16 cellular contexts compared by ENCODE assay signal in genomic region chr1:53631622-53632310, GRCh38.
"Had no signal": no experiment of that assay in that cellular context is flagged by ENCODE, and none has a peak within 500 bp of the region (broad histone marks: within the 10 kb centered on the region; RNA-seq: fewer than 3 reads in every experiment).

No MANE protein-coding gene starts in this region.

- H3K27ac ChIP-seq: prostate gland, VCaP had no signal

- H3K4me1 ChIP-seq: prostate gland had no signal

- H3K4me1 Mint-ChIP-seq: activated naive CD8-positive, alpha-beta T cell treated with anti-CD3 and anti-CD28 coated beads, Interleukin-2, amount 10 ng/mL, durations not matched to agents 7 days and 5 days; naive thymus-derived CD8-positive, alpha-beta T cell had no signal

- H3K4me3 Mint-ChIP-seq: activated naive CD8-positive, alpha-beta T cell treated with anti-CD3 and anti-CD28 coated beads, Interleukin-2, amount 10 ng/mL, durations not matched to agents 7 days and 5 days; activated T-cell treated with anti-CD3 and anti-CD28 coated beads, Interleukin-2, amount 50 U/mL, for 4 hours; naive thymus-derived CD8-positive, alpha-beta T cell had no signal

- H3K27ac Mint-ChIP-seq: activated naive CD8-positive, alpha-beta T cell treated with anti-CD3 and anti-CD28 coated beads, Interleukin-2, amount 10 ng/mL, durations not matched to agents 7 days and 5 days; naive thymus-derived CD8-positive, alpha-beta T cell had no signal

- H3K9me3 ChIP-seq: mucosa of descending colon, prostate gland had no signal

- H3K36me3 Mint-ChIP-seq: activated naive CD8-positive, alpha-beta T cell treated with anti-CD3 and anti-CD28 coated beads, Interleukin-2, amount 10 ng/mL, durations not matched to agents 7 days and 5 days; naive thymus-derived CD8-positive, alpha-beta T cell had no signal

- H3K36me3 ChIP-seq: prostate gland had no signal

- H3K4me3 ChIP-seq: mucosa of descending colon, prostate gland had no signal

- ATAC-seq: activated T-cell treated with anti-CD3 and anti-CD28 coated beads, Interleukin-2, amount 50 U/mL, for 4 hours; esophagus mucosa; left cardiac atrium; mucosa of descending colon; naive thymus-derived CD8-positive, alpha-beta T cell had no signal

- DNase-seq: activated CD4-positive, alpha-beta T cell treated with anti-CD3 and anti-CD28 coated beads for 48 hours; activated gamma-delta T cell; activated naive CD8-positive, alpha-beta T cell treated with anti-CD3 and anti-CD28 coated beads, Interleukin-2, amount 10 ng/mL, durations not matched to agents 7 days and 5 days; activated T-cell treated with anti-CD3 and anti-CD28 coated beads, Interleukin-2, amount 50 U/mL, for 4 hours; anterior cingulate cortex; dermis blood vessel endothelial cell; glutamatergic neuron; left cardiac atrium; mucosa of descending colon; naive thymus-derived CD8-positive, alpha-beta T cell; stimulated activated CD4-positive, alpha-beta T cell treated with anti-CD3 and anti-CD28 coated beads, Interleukin-2, amount 100 ng/mL, for 48 hours; stimulated activated naive CD4-positive, alpha-beta T cell treated with Interleukin-2 at 50 U/mL for 16 hours; T1000 had no signal

- H3K9me3 Mint-ChIP-seq: activated naive CD8-positive, alpha-beta T cell treated with anti-CD3 and anti-CD28 coated beads, Interleukin-2, amount 10 ng/mL, durations not matched to agents 7 days and 5 days; activated T-cell treated with anti-CD3 and anti-CD28 coated beads, Interleukin-2, amount 50 U/mL, for 4 hours; naive thymus-derived CD8-positive, alpha-beta T cell had no signal
